ENCODE assay signal across 26 cellular contexts in the genomic region with DNA sequence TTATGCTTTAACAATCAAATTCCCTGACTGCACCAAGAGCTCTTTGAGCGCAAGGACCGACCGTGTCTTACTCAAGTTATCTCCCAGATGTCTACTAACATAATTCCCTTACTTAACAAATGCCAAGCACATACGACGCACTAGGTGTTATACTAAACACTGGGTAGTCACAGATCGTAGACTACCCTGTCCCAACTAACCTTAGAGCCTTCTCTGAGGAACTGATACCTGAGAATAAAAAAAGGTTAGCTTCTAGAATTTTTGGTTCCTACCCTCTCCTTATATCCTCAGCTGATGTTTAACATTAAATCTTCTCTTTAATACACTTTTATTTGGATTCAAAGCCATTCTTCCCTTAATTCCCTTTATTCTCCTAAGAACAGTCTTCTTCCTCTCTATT. TPM values are rescaled to one million over a fixed set of nuclear protein-coding genes. Genes with fewer than 3 reads are reported as not detected.
A peak's percentile ranks its signal among the peaks of the same experiment; 100 is the strongest.
DNase-seq lines count a peak whose midpoint lies in the region; ATAC-seq and TF ChIP-seq lines count a peak whose summit lies in the region.
"Had no signal": no experiment of that assay in that cellular context is flagged by ENCODE, and none has a peak within 500 bp of the region (broad histone marks: within the 10 kb centered on the region; RNA-seq: fewer than 3 reads in every experiment).

No MANE protein-coding gene starts in this region.

- DNase-seq in Panc1 (ENCODE audit: low read depth, low spot score) (no peak), NCI-H1930 (lab: John Stamatoyannopoulos, UW) (no peak)
- DNase-seq in stimulated activated naive B cell treated with anti-CD40 and anti-IgM and Interleukin-4, amounts not matched to agents 10 μg/mL and 1 μg/mL and 100 μg/mL, for 72 hours = no peak
- DNase-seq in T-helper 2 cell treated with Interferon-gamma antibody and Interleukin-4, amounts not matched to agents 5 μg/mL and 100 μg/mL, for 36 hours (ENCODE audit: low spot score) = no peak
- DNase-seq: activated CD4-positive, alpha-beta T cell treated with anti-CD3 and anti-CD28 coated beads for 36 hours; activated gamma-delta T cell; activated naive CD8-positive, alpha-beta T cell treated with anti-CD3 and anti-CD28 coated beads, Interleukin-2, amount 50 U/mL, for 24 hours; activated T-cell treated with anti-CD3 and anti-CD28 coated beads, Interleukin-2, amount 50 U/mL, for 1 hour; CD4-positive, CD25-positive, alpha-beta regulatory T cell; effector CD8-positive, alpha-beta T cell; H9; heart right ventricle; naive B cell; NCI-H1694; NCI-H2171 treated with DMSO at 0.1 percent for 48 hours; NCI-H524; occipital lobe; stimulated activated CD4-positive, alpha-beta T cell treated with anti-CD3 and anti-CD28 coated beads, Interleukin-2, amount 100 ng/mL, for 48 hours; T-helper 1 cell; uterus had no signal

- no peak overlapping the region for H3K27ac Mint-ChIP-seq in stimulated activated naive B cell treated with anti-CD40 and anti-IgM and Interleukin-4, amounts not matched to agents 10 μg/mL and 1 μg/mL and 100 μg/mL, for 72 hours
- H3K27ac Mint-ChIP-seq in T-helper 2 cell treated with Interferon-gamma antibody and Interleukin-4, amounts not matched to agents 5 μg/mL and 100 μg/mL, for 36 hours = no peak overlapping the region
- H3K27ac Mint-ChIP-seq: activated CD4-positive, alpha-beta T cell treated with anti-CD3 and anti-CD28 coated beads for 36 hours; activated naive CD8-positive, alpha-beta T cell treated with anti-CD3 and anti-CD28 coated beads, Interleukin-2, amount 50 U/mL, for 24 hours; stimulated activated effector memory CD8-positive, alpha-beta T cell treated with anti-CD3 and anti-CD28 coated beads, Interleukin-12 subunit alpha, Interleukin-12 subunit beta, amount 100 ng/mL, for 72 hours had no signal

- CTCF ChIA-PET in Panc1 (lab: Charles Lee) = no interaction called here

- H3K27me3 Mint-ChIP-seq in stimulated activated naive B cell treated with anti-CD40 and anti-IgM and Interleukin-4, amounts not matched to agents 10 μg/mL and 1 μg/mL and 100 μg/mL, for 72 hours = no peaks in the 10 kb centered on the region
- no peaks in the 10 kb centered on the region for H3K27me3 Mint-ChIP-seq in T-helper 2 cell treated with Interferon-gamma antibody and Interleukin-4, amounts not matched to agents 5 μg/mL and 100 μg/mL, for 36 hours (ENCODE audit: low read depth)
- H3K27me3 Mint-ChIP-seq: activated CD4-positive, alpha-beta T cell treated with anti-CD3 and anti-CD28 coated beads for 36 hours; activated naive CD8-positive, alpha-beta T cell treated with anti-CD3 and anti-CD28 coated beads, Interleukin-2, amount 50 U/mL, for 24 hours; naive B cell had no signal

- TF ChIP-seq CTCF in Panc1 (IDR thresholded peaks at IDR 0.05) = no peak

- peaks cover 19% of the 10 kb centered on the region for H3K4me1 ChIP-seq in Panc1 (ENCODE audit: control insufficient read depth, insufficient read depth, low read length)
- H3K4me1 ChIP-seq: uterus had no signal

- ATAC-seq in GM18868 (IDR thresholded peaks at IDR 0.05; ENCODE audit: unreplicated experiment) = peak; percentile 73
- peak; percentile 53 for ATAC-seq in HG02642 (IDR thresholded peaks at IDR 0.05; ENCODE audit: poor library complexity, unreplicated experiment)
- no peak for ATAC-seq in Panc1
- ATAC-seq in stimulated activated naive B cell treated with anti-CD40 and anti-IgM and Interleukin-4, amounts not matched to agents 10 μg/mL and 1 μg/mL and 100 μg/mL, for 72 hours (replicated peaks) = peak; percentile 89 to 90
- no peak for ATAC-seq in HG03196 (IDR thresholded peaks at IDR 0.05; ENCODE audit: unreplicated experiment)
- ATAC-seq: activated naive CD8-positive, alpha-beta T cell treated with anti-CD3 and anti-CD28 coated beads, Interleukin-2, amount 50 U/mL, for 24 hours had no signal

- H3K27me3 ChIP-seq in Panc1 (ENCODE audit: control insufficient read depth, insufficient read depth, low read length) = no peaks in the 10 kb centered on the region
- H3K27me3 ChIP-seq: brain microvascular endothelial cell, heart right ventricle, uterus had no signal

- no TSS peak for BruUV-seq in Panc1 (replicated peaks; lab: Mats Ljungman, UMichigan)

- H3K9me3 Mint-ChIP-seq in stimulated activated naive B cell treated with anti-CD40 and anti-IgM and Interleukin-4, amounts not matched to agents 10 μg/mL and 1 μg/mL and 100 μg/mL, for 72 hours = peaks cover 0 to 3% of the 10 kb centered on the region in 2 donors
- no peaks in the 10 kb centered on the region for H3K9me3 Mint-ChIP-seq in T-helper 2 cell treated with Interferon-gamma antibody and Interleukin-4, amounts not matched to agents 5 μg/mL and 100 μg/mL, for 36 hours
- H3K9me3 Mint-ChIP-seq: activated naive CD8-positive, alpha-beta T cell treated with anti-CD3 and anti-CD28 coated beads, Interleukin-2, amount 50 U/mL, for 24 hours; stimulated activated effector memory CD8-positive, alpha-beta T cell treated with anti-CD3 and anti-CD28 coated beads, Interleukin-12 subunit alpha, Interleukin-12 subunit beta, amount 100 ng/mL, for 72 hours had no signal

- H3K9me3 ChIP-seq in Panc1 (ENCODE audit: control insufficient read depth, insufficient read depth, low read depth, low read length) = no peaks in the 10 kb centered on the region
- H3K9me3 ChIP-seq: heart right ventricle, uterus had no signal

- peaks cover 22 to 53% of the 10 kb centered on the region in 2 donors for H3K4me1 Mint-ChIP-seq in stimulated activated naive B cell treated with anti-CD40 and anti-IgM and Interleukin-4, amounts not matched to agents 10 μg/mL and 1 μg/mL and 100 μg/mL, for 72 hours
- H3K4me1 Mint-ChIP-seq in T-helper 2 cell treated with Interferon-gamma antibody and Interleukin-4, amounts not matched to agents 5 μg/mL and 100 μg/mL, for 36 hours (ENCODE audit: low read depth) = no peaks in the 10 kb centered on the region
- H3K4me1 Mint-ChIP-seq: CD4-positive, CD25-positive, alpha-beta regulatory T cell had no signal

- POLR2A ChIA-PET in Panc1 (lab: Charles Lee) = no interaction called here

- intact Hi-C loops in Panc1 (cut with micrococcal nuclease; ENCODE audit: unreplicated experiment) = no loop called here

- no peaks in the 10 kb centered on the region for H3K36me3 ChIP-seq in Panc1 (ENCODE audit: control insufficient read depth, insufficient read depth, low read length)
- H3K36me3 ChIP-seq: brain microvascular endothelial cell, heart right ventricle, uterus had no signal

- in situ Hi-C loops in Panc1 (cut with HindIII; ENCODE audit: low pct_unique_long_range_greater_than_20kb, low sequenced_read_pairs) = no loop called here

- no peak overlapping the region for H3K4me3 Mint-ChIP-seq in stimulated activated naive B cell treated with anti-CD40 and anti-IgM and Interleukin-4, amounts not matched to agents 10 μg/mL and 1 μg/mL and 100 μg/mL, for 72 hours
- no peak overlapping the region for H3K4me3 Mint-ChIP-seq in T-helper 2 cell treated with Interferon-gamma antibody and Interleukin-4, amounts not matched to agents 5 μg/mL and 100 μg/mL, for 36 hours
- H3K4me3 Mint-ChIP-seq: activated CD4-positive, alpha-beta T cell treated with anti-CD3 and anti-CD28 coated beads for 36 hours; activated naive CD8-positive, alpha-beta T cell treated with anti-CD3 and anti-CD28 coated beads, Interleukin-2, amount 50 U/mL, for 24 hours; CD4-positive, CD25-positive, alpha-beta regulatory T cell; H9; naive B cell; stimulated activated effector memory CD8-positive, alpha-beta T cell treated with anti-CD3 and anti-CD28 coated beads, Interleukin-12 subunit alpha, Interleukin-12 subunit beta, amount 100 ng/mL, for 72 hours had no signal

- peaks cover 0 to 5% of the 10 kb centered on the region in 2 donors for H3K36me3 Mint-ChIP-seq in stimulated activated naive B cell treated with anti-CD40 and anti-IgM and Interleukin-4, amounts not matched to agents 10 μg/mL and 1 μg/mL and 100 μg/mL, for 72 hours
- no peaks in the 10 kb centered on the region for H3K36me3 Mint-ChIP-seq in T-helper 2 cell treated with Interferon-gamma antibody and Interleukin-4, amounts not matched to agents 5 μg/mL and 100 μg/mL, for 36 hours (ENCODE audit: low read depth)
- H3K36me3 Mint-ChIP-seq: CD4-positive, CD25-positive, alpha-beta regulatory T cell; stimulated activated effector memory CD8-positive, alpha-beta T cell treated with anti-CD3 and anti-CD28 coated beads, Interleukin-12 subunit alpha, Interleukin-12 subunit beta, amount 100 ng/mL, for 72 hours had no signal

- H3K4me3 ChIP-seq in Panc1 (ENCODE audit: low read depth in 2 of 2, low read length in 2 of 2) = no peak overlapping the region
- H3K4me3 ChIP-seq: heart right ventricle, uterus had no signal

- peak overlapping the region; percentile 13; the same call in 1 of the 2 replicates for H3K27ac ChIP-seq in Panc1 (ENCODE audit: low read length)
- H3K27ac ChIP-seq: heart right ventricle, KMS-11, uterus had no signal

RNA-seq across cellular contexts. Expression of a gene that starts 38.5 kb away (rescaled TPM):
- total RNA-seq in Panc1 (2021; ENCODE audit: unreplicated experiment) = 199 TPM
- polyA plus RNA-seq in Panc1 (2012; ENCODE audit: insufficient read length) = 122 TPM

Comparison
In these comparisons a context has a peak if more than half of its experiments do, and no peak if none do; other contexts are left out.
1. ATAC-seq: peak in GM18868 (single experiment), HG02642 (single experiment) and stimulated activated naive B cell treated with anti-CD40 and anti-IgM and Interleukin-4, amounts not matched to agents 10 μg/mL and 1 μg/mL and 100 μg/mL, for 72 hours (2 of 2); none in Panc1 (single experiment) and HG03196 (single experiment).